8 cellular contexts compared by ENCODE assay signal in the genomic region with DNA sequence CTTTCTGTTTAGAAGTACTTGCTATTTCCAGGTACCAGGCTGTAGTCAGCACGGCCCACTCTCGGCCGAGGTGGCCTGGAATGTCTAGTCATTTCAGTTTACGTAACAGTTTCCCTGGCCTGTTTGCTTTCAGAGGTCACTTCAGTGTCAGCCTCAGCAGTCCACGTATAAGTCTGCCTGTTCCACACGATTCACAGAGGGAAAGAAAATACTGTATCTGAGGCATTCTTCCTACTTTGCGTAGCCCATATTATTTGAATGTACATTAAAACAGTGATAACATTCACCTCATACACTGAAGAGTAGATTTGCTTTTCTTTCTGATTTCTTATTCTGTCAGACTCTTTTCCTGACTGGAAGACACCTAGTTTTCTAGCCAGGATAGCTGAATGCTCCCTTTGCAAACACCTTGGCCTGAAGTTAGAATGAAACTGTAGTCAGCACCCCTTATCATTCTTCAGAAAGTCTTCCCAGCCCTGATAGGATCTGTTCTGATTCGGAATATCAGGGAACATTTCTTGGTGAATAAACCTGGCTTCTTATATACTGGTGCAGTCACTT.
DNase-seq lines count a peak whose midpoint lies in the region; ATAC-seq and TF ChIP-seq lines count a peak whose summit lies in the region.

No MANE protein-coding gene starts in this region.

- H3K27ac ChIP-seq in ascending aorta, result peak overlapping the region; percentile 80 to 83

- peak; percentile 53 for DNase-seq in HPDE6-E6E7 (ENCODE audit: extremely low spot score)
- peak; percentile 39 to 85 for DNase-seq in ascending aorta (ENCODE audit: low spot score in 2 of 2)
- peak; percentile 42 for DNase-seq in iPS-NIHi11 (ENCODE audit: low spot score)
- DNase-seq in stromal cell of bone marrow (ENCODE audit: low read depth), result peak; percentile 65
- DNase-seq in NCI-H1105 treated with DMSO at 0.1 percent for 48 hours (lab: John Stamatoyannopoulos, UW), result no peak
- no peak for DNase-seq in posterior vena cava (ENCODE audit: low spot score)
- no peak for DNase-seq in NCI-H345 treated with DMSO at 0.1 percent for 48 hours (lab: John Stamatoyannopoulos, UW; ENCODE audit: unreplicated experiment)

- TF ChIP-seq CTCF in ascending aorta (IDR thresholded peaks at IDR 0.05), result no peak

- ATAC-seq in HG03159 (IDR thresholded peaks at IDR 0.05; ENCODE audit: unreplicated experiment), result no peak

- H3K4me3 ChIP-seq in ascending aorta, result peak overlapping the region; percentile 2 to 31

- no peaks in the 10 kb centered on the region for H3K9me3 ChIP-seq in ascending aorta

- H3K36me3 ChIP-seq in ascending aorta, result no peaks in the 10 kb centered on the region

- H3K27me3 ChIP-seq in ascending aorta, result no peaks in the 10 kb centered on the region

- intact Hi-C loops in ascending aorta (cut with DNase I), result loop anchor here (2.0 to 10.0 kb wide), 4 partner anchors 67 to 250 kb away; no protein-coding TSS in a partner anchor
- intact Hi-C loops in posterior vena cava (cut with DNase I), result no loop called here

- peaks cover 13 to 54% of the 10 kb centered on the region in 2 donors for H3K4me1 ChIP-seq in ascending aorta

Comparison
In these comparisons a context has a peak if more than half of its experiments do, and no peak if none do; other contexts are left out.
1. DNase-seq: peak in HPDE6-E6E7 (single experiment), ascending aorta (2 of 2), iPS-NIHi11 (single experiment) and stromal cell of bone marrow (single experiment); none in NCI-H1105 treated with DMSO at 0.1 percent for 48 hours (single experiment), posterior vena cava (single experiment) and NCI-H345 treated with DMSO at 0.1 percent for 48 hours (single experiment).